In genomic region chr2:119517433-119517832, GRCh38 we compare ENCODE assay signal across 8 cellular contexts. TPM values are rescaled to one million over a fixed set of nuclear protein-coding genes. Genes with fewer than 3 reads are reported as not detected.
DNase-seq lines count a peak whose midpoint lies in the region; ATAC-seq, FAIRE-seq and TF ChIP-seq lines count a peak whose summit lies in the region.

No MANE protein-coding gene starts in this region.

- DNase-seq in D721Med (ENCODE audit: insufficient read length, low spot score) (peak; percentile 41), NOMO-1 (lab: John Stamatoyannopoulos, UW; ENCODE audit: unreplicated experiment in 2 of 2) (peak; percentile 37 to 58), left ventricle myocardium superior (peak; percentile 76), DMS114 treated with DMSO at 0.1 percent for 48 hours (lab: John Stamatoyannopoulos, UW; ENCODE audit: unreplicated experiment) (no peak)
- DNase-seq in activated T-helper 2 cell treated with anti-CD3 and anti-CD28 coated beads, Interferon-gamma antibody, Interleukin-2, Interleukin-4, amounts not matched to agents 10 μg/mL and 5 μg/mL and 100 μg/mL, durations not matched to agents 14 hours and 24 hours and 36 hours (ENCODE audit: low spot score) = peak; percentile 39
- DNase-seq in stimulated activated CD4-positive, alpha-beta T cell treated with anti-CD3 and anti-CD28 coated beads, Interleukin-2, amount 100 ng/mL, for 24 hours = peak; percentile 38 to 63

- no peak overlapping the region for H3K4me3 Mint-ChIP-seq in activated T-helper 2 cell treated with anti-CD3 and anti-CD28 coated beads, Interferon-gamma antibody, Interleukin-2, Interleukin-4, amounts not matched to agents 10 μg/mL and 5 μg/mL and 100 μg/mL, durations not matched to agents 14 hours and 24 hours and 36 hours (ENCODE audit: low read depth)

- no peaks in the 10 kb centered on the region for H3K9me3 Mint-ChIP-seq in activated T-helper 2 cell treated with anti-CD3 and anti-CD28 coated beads, Interferon-gamma antibody, Interleukin-2, Interleukin-4, amounts not matched to agents 10 μg/mL and 5 μg/mL and 100 μg/mL, durations not matched to agents 14 hours and 24 hours and 36 hours

- peaks cover 2% of the 10 kb centered on the region for H3K27me3 Mint-ChIP-seq in activated T-helper 2 cell treated with anti-CD3 and anti-CD28 coated beads, Interferon-gamma antibody, Interleukin-2, Interleukin-4, amounts not matched to agents 10 μg/mL and 5 μg/mL and 100 μg/mL, durations not matched to agents 14 hours and 24 hours and 36 hours (ENCODE audit: low read depth)

- H3K27ac Mint-ChIP-seq in activated T-helper 2 cell treated with anti-CD3 and anti-CD28 coated beads, Interferon-gamma antibody, Interleukin-2, Interleukin-4, amounts not matched to agents 10 μg/mL and 5 μg/mL and 100 μg/mL, durations not matched to agents 14 hours and 24 hours and 36 hours = no peak overlapping the region

- peak; percentile 60 for TF ChIP-seq CTCF in D721Med (IDR thresholded peaks at IDR 0.05; ENCODE audit: insufficient read depth, missing control alignments)

- intact Hi-C loops in activated T-helper 2 cell treated with anti-CD3 and anti-CD28 coated beads, Interferon-gamma antibody, Interleukin-2, Interleukin-4, amounts not matched to agents 10 μg/mL and 5 μg/mL and 100 μg/mL, durations not matched to agents 14 hours and 24 hours and 36 hours (cut with micrococcal nuclease) = no loop called here
- intact Hi-C loops in left ventricle myocardium superior (cut with micrococcal nuclease) = no loop called here

- ATAC-seq in GM19324 (IDR thresholded peaks at IDR 0.05; ENCODE audit: low FRiP score, unreplicated experiment) (peak; percentile 83), HG03196 (IDR thresholded peaks at IDR 0.05; ENCODE audit: unreplicated experiment) (peak; percentile 67), left ventricle myocardium superior (peak; percentile 82)

- no peak for FAIRE-seq in D721Med (lab: Jason Lieb, UNC)

- H3K36me3 Mint-ChIP-seq in activated T-helper 2 cell treated with anti-CD3 and anti-CD28 coated beads, Interferon-gamma antibody, Interleukin-2, Interleukin-4, amounts not matched to agents 10 μg/mL and 5 μg/mL and 100 μg/mL, durations not matched to agents 14 hours and 24 hours and 36 hours (ENCODE audit: low read depth) = no peaks in the 10 kb centered on the region

- no peaks in the 10 kb centered on the region for H3K4me1 Mint-ChIP-seq in activated T-helper 2 cell treated with anti-CD3 and anti-CD28 coated beads, Interferon-gamma antibody, Interleukin-2, Interleukin-4, amounts not matched to agents 10 μg/mL and 5 μg/mL and 100 μg/mL, durations not matched to agents 14 hours and 24 hours and 36 hours (ENCODE audit: low read depth)

RNA-seq across cellular contexts. Expression of gene SCTR, which starts 6.8 kb away (rescaled TPM):
- not detected in 2 replicates for total RNA-seq in activated T-helper 2 cell treated with anti-CD3 and anti-CD28 coated beads, Interferon-gamma antibody, Interleukin-2, Interleukin-4, amounts not matched to agents 10 μg/mL and 5 μg/mL and 100 μg/mL, durations not matched to agents 14 hours and 24 hours and 36 hours
- 1.0 TPM for total RNA-seq in left ventricle myocardium superior

RNA-seq across cellular contexts. Expression of gene CFAP221, which starts 26.8 kb away (rescaled TPM):
- total RNA-seq in activated T-helper 2 cell treated with anti-CD3 and anti-CD28 coated beads, Interferon-gamma antibody, Interleukin-2, Interleukin-4, amounts not matched to agents 10 μg/mL and 5 μg/mL and 100 μg/mL, durations not matched to agents 14 hours and 24 hours and 36 hours = not detected in 2 replicates
- 0.79 TPM for total RNA-seq in left ventricle myocardium superior
